ENCODE assay signal across 21 cellular contexts in genomic region chr17:50659220-50659619, GRCh38. TPM values are rescaled to one million over a fixed set of nuclear protein-coding genes. Genes with fewer than 3 reads are reported as not detected.
DNase-seq lines count a peak whose midpoint lies in the region; ATAC-seq, FAIRE-seq and TF ChIP-seq lines count a peak whose summit lies in the region.
"Had no signal": no experiment of that assay in that cellular context is flagged by ENCODE, and none has a peak within 500 bp of the region (broad histone marks: within the 10 kb centered on the region; RNA-seq: fewer than 3 reads in every experiment).

No MANE protein-coding gene starts in this region.

- no peak overlapping the region for H3K23ac ChIP-seq in H9 (ENCODE audit: insufficient read length, low read depth, low read length)

- no peaks in the 10 kb centered on the region; a peak in 1 of 7 replicates for H3K36me3 Mint-ChIP-seq in H9 (ENCODE audit: insufficient read depth in 1 of 3, low read depth in 3 of 3)
- H3K36me3 Mint-ChIP-seq: natural killer cell treated with Interleukin-12 subunit alpha and Interleukin-12 subunit beta and Interleukin-15 and Interleukin-18, amount 100 ng/mL, for 72 hours had no signal

- no peaks in the 10 kb centered on the region for H4K20me1 ChIP-seq in H9 (ENCODE audit: control insufficient read depth, insufficient read depth, insufficient read length)
- no peaks in the 10 kb centered on the region for H4K20me1 ChIP-seq in HepG2 (ENCODE audit: insufficient read depth, low read length)

- H4K5ac ChIP-seq in H9 (ENCODE audit: insufficient read length, low read depth, low read length), result no peak overlapping the region

- H3K4me2 ChIP-seq in H9 (ENCODE audit: insufficient read depth, insufficient read length, low read length) (no peak overlapping the region), HepG2 (ENCODE audit: low read depth, low read length) (no peak overlapping the region)
- H3K4me2 ChIP-seq: KMS-11 had no signal

- 0 out of 2 replicates have a peak, but pooled peaks have one; percentile 27 for TF ChIP-seq RAD21 in HepG2 (CRISPR knock-in tag; IDR thresholded peaks at IDR 0.05)

- H3K27me3 Mint-ChIP-seq in H9 (ENCODE audit: low read depth), result peaks cover 10% of the 10 kb centered on the region
- H3K27me3 Mint-ChIP-seq: activated naive CD8-positive, alpha-beta T cell treated with anti-CD3 and anti-CD28 coated beads, Interleukin-2, amount 50 U/mL, for 24 hours had no signal

- H3K9me3 ChIP-seq in H9 (ENCODE audit: control insufficient read depth, low read depth, low read length), result no peaks in the 10 kb centered on the region
- H3K9me3 ChIP-seq in Panc1 (ENCODE audit: control insufficient read depth, insufficient read depth, low read depth, low read length), result no peaks in the 10 kb centered on the region
- H3K9me3 ChIP-seq in HepG2 (ENCODE audit: low read length), result no peaks in the 10 kb centered on the region
- H3K9me3 ChIP-seq in transverse colon, result no peaks in the 10 kb centered on the region
- H3K9me3 ChIP-seq in gastrocnemius medialis, result no peaks in the 10 kb centered on the region
- no peaks in the 10 kb centered on the region for H3K9me3 ChIP-seq in right atrium auricular region
- no peaks in the 10 kb centered on the region for H3K9me3 ChIP-seq in esophagus muscularis mucosa

- TF ChIP-seq CTCF in H9 (conservative IDR thresholded peaks at IDR 0.05) (peak; percentile 50), Panc1 (IDR thresholded peaks at IDR 0.05) (no peak), HepG2 (CRISPR knock-in tag; IDR thresholded peaks at IDR 0.05) (no peak; the same call in 1 of the 2 replicates), transverse colon (IDR thresholded peaks at IDR 0.05) (no peak), gastrocnemius medialis (IDR thresholded peaks at IDR 0.05 in 4 of 5, conservative IDR thresholded peaks at IDR 0.05 in 1 of 5) (no peak), right atrium auricular region (IDR thresholded peaks at IDR 0.05) (no peak), esophagus muscularis mucosa (IDR thresholded peaks at IDR 0.05) (no peak)

- no peaks in the 10 kb centered on the region for H3K27me3 ChIP-seq in H9 (ENCODE audit: insufficient read depth, low read length)
- no peaks in the 10 kb centered on the region for H3K27me3 ChIP-seq in Panc1 (ENCODE audit: control insufficient read depth, insufficient read depth, low read length)
- H3K27me3 ChIP-seq in HepG2 (ENCODE audit: control insufficient read depth in 1 of 2, insufficient read depth in 2 of 2, low read length in 2 of 2), result no peaks in the 10 kb centered on the region
- no peaks in the 10 kb centered on the region for H3K27me3 ChIP-seq in transverse colon
- H3K27me3 ChIP-seq in gastrocnemius medialis, result no peaks in the 10 kb centered on the region
- H3K27me3 ChIP-seq in right atrium auricular region, result no peaks in the 10 kb centered on the region
- no peaks in the 10 kb centered on the region for H3K27me3 ChIP-seq in esophagus muscularis mucosa

- no peaks in the 10 kb centered on the region for H3K9me3 Mint-ChIP-seq in H9
- H3K9me3 Mint-ChIP-seq: activated CD4-positive, alpha-beta T cell treated with anti-CD3 and anti-CD28 coated beads, Interleukin-2, amount 10 ng/mL, durations not matched to agents 24 days and 14 days; activated naive CD8-positive, alpha-beta T cell treated with anti-CD3 and anti-CD28 coated beads, Interleukin-2, amount 50 U/mL, for 24 hours; natural killer cell treated with Interleukin-12 subunit alpha and Interleukin-12 subunit beta and Interleukin-15 and Interleukin-18, amount 100 ng/mL, for 72 hours had no signal

- no peak overlapping the region for H2BK20ac ChIP-seq in H9 (ENCODE audit: low read depth, low read length, poor library complexity, severe bottlenecking)

- in situ Hi-C loops in Panc1 (cut with HindIII; ENCODE audit: low pct_unique_long_range_greater_than_20kb, low sequenced_read_pairs), result no loop called here
- in situ Hi-C loops in HepG2 (cut with HindIII; ENCODE audit: extremely low pct_ligation_motif_present, low pct_unique_long_range_greater_than_20kb), result no loop called here
- in situ Hi-C loops in transverse colon (cut with MboI; ENCODE audit: low pct_ligation_motif_present in 1 of 4, low pct_unique_long_range_greater_than_20kb in 1 of 4, low sequenced_read_pairs in 3 of 4), result no loop called here
- in situ Hi-C loops in gastrocnemius medialis (cut with MboI; ENCODE audit: low sequenced_read_pairs in 4 of 4), result no loop called here

- no peak overlapping the region for H4K8ac ChIP-seq in H9 (replicated peaks; ENCODE audit: insufficient read length, low read depth, low read length)

- peaks cover 6% of the 10 kb centered on the region; the same call in 1 of the 2 replicates for H3K4me1 ChIP-seq in H9 (ENCODE audit: insufficient read depth, low read length)
- peaks cover 59% of the 10 kb centered on the region for H3K4me1 ChIP-seq in Panc1 (ENCODE audit: control insufficient read depth, insufficient read depth, low read length)
- peaks cover 71% of the 10 kb centered on the region for H3K4me1 ChIP-seq in HepG2 (ENCODE audit: insufficient read depth, low read length)
- H3K4me1 ChIP-seq in transverse colon, result peaks cover 31 to 62% (median 50%) of the 10 kb centered on the region in 4 donors
- peaks cover 21 to 26% of the 10 kb centered on the region in 2 donors for H3K4me1 ChIP-seq in gastrocnemius medialis
- H3K4me1 ChIP-seq in right atrium auricular region, result peaks cover 0 to 41% of the 10 kb centered on the region in 2 donors
- peaks cover 35 to 44% (median 40%) of the 10 kb centered on the region in 4 donors for H3K4me1 ChIP-seq in esophagus muscularis mucosa

- no peak overlapping the region for H2BK5ac ChIP-seq in H9 (ENCODE audit: insufficient read length, low read length)

- H2AFZ ChIP-seq in H9 (ENCODE audit: low read length) (no peak overlapping the region), HepG2 (ENCODE audit: low read length) (no peak overlapping the region)

- DNase-seq in H9, result peak; percentile 79
- DNase-seq in Panc1 (ENCODE audit: low read depth, low spot score), result no peak
- DNase-seq in HepG2 (ENCODE audit: low spot score), result no peak
- DNase-seq in transverse colon, result no peak
- DNase-seq in gastrocnemius medialis, result no peak
- no peak for DNase-seq in right atrium auricular region (ENCODE audit: low spot score)
- no peak for DNase-seq in esophagus muscularis mucosa (ENCODE audit: extremely low spot score)
- DNase-seq: activated CD4-positive, alpha-beta T cell treated with anti-CD3 and anti-CD28 coated beads, Interleukin-2, amount 10 ng/mL, durations not matched to agents 24 days and 14 days; activated gamma-delta T cell; activated naive CD8-positive, alpha-beta T cell treated with anti-CD3 and anti-CD28 coated beads, Interleukin-2, amount 50 U/mL, for 24 hours; activated T-cell treated with anti-CD3 and anti-CD28 coated beads, Interleukin-2, amount 50 U/mL, for 1 hour; Calu3; GOT3; NCI-H1436; NCI-H2081 treated with DMSO at 0.1 percent for 48 hours; NCI-H226; stimulated activated CD4-positive, alpha-beta T cell treated with anti-CD3 and anti-CD28 coated beads, Interleukin-2, amount 100 ng/mL, for 24 hours; T-helper 9 cell had no signal

- H3T11ph ChIP-seq in H9 (ENCODE audit: low read length), result no peak overlapping the region

- no peak overlapping the region for H2AK5ac ChIP-seq in H9 (ENCODE audit: insufficient read length, low read length)

- H2BK15ac ChIP-seq in H9 (ENCODE audit: low read depth, low read length), result no peak overlapping the region

- intact Hi-C loops in Panc1 (cut with micrococcal nuclease; ENCODE audit: unreplicated experiment) (no loop called here), HepG2 (cut with micrococcal nuclease; ENCODE audit: unreplicated experiment) (no loop called here), transverse colon (cut with DNase I; ENCODE audit: low total_unique reads) (no loop called here), gastrocnemius medialis (cut with DNase I; ENCODE audit: low total_unique reads) (no loop called here), esophagus muscularis mucosa (cut with DNase I) (no loop called here)

- CTCF ChIA-PET in Panc1 (lab: Charles Lee) (interaction anchor here (0.9 kb wide), 1 partner anchor 21 kb away, joined by 4 read pairs; no protein-coding TSS in a partner anchor), HepG2 (lab: Yijun Ruan, JAX; ENCODE audit: low intra/inter-chr PET ratio, low total read pairs) (no interaction called here)

- no peak for ATAC-seq in Panc1
- no peak for ATAC-seq in HepG2
- ATAC-seq in gastrocnemius medialis, result no peak
- ATAC-seq: activated naive CD8-positive, alpha-beta T cell treated with anti-CD3 and anti-CD28 coated beads, Interleukin-2, amount 50 U/mL, for 24 hours; natural killer cell treated with Interleukin-12 subunit alpha and Interleukin-12 subunit beta and Interleukin-15 and Interleukin-18, amount 100 ng/mL, for 72 hours had no signal

- no peak overlapping the region for H3K4me3 Mint-ChIP-seq in H9
- H3K4me3 Mint-ChIP-seq: activated CD4-positive, alpha-beta T cell treated with anti-CD3 and anti-CD28 coated beads, Interleukin-2, amount 10 ng/mL, durations not matched to agents 24 days and 14 days; activated naive CD8-positive, alpha-beta T cell treated with anti-CD3 and anti-CD28 coated beads, Interleukin-2, amount 50 U/mL, for 24 hours; natural killer cell treated with Interleukin-12 subunit alpha and Interleukin-12 subunit beta and Interleukin-15 and Interleukin-18, amount 100 ng/mL, for 72 hours had no signal

- H3K4me3 ChIP-seq in Panc1 (ENCODE audit: low read depth in 2 of 2, low read length in 2 of 2), result no peak overlapping the region
- no peak overlapping the region for H3K4me3 ChIP-seq in HepG2 (replicated peaks in 1 of 3; ENCODE audit: insufficient read depth in 1 of 3, low read depth in 2 of 3, low read length in 3 of 3)
- no peak overlapping the region for H3K4me3 ChIP-seq in transverse colon
- H3K4me3 ChIP-seq in gastrocnemius medialis, result no peak overlapping the region
- H3K4me3 ChIP-seq in right atrium auricular region, result no peak overlapping the region
- no peak overlapping the region for H3K4me3 ChIP-seq in esophagus muscularis mucosa

- H3K27ac Mint-ChIP-seq in H9, result no peak overlapping the region
- H3K27ac Mint-ChIP-seq: activated CD4-positive, alpha-beta T cell treated with anti-CD3 and anti-CD28 coated beads, Interleukin-2, amount 10 ng/mL, durations not matched to agents 24 days and 14 days; activated naive CD8-positive, alpha-beta T cell treated with anti-CD3 and anti-CD28 coated beads, Interleukin-2, amount 50 U/mL, for 24 hours; natural killer cell treated with Interleukin-12 subunit alpha and Interleukin-12 subunit beta and Interleukin-15 and Interleukin-18, amount 100 ng/mL, for 72 hours had no signal

- no peak overlapping the region; the same call in 1 of the 2 replicates for H3K14ac ChIP-seq in H9 (ENCODE audit: insufficient read depth, low read length)

- POLR2A ChIA-PET in Panc1 (lab: Charles Lee) (no interaction called here), HepG2 (lab: Yijun Ruan, JAX) (interaction anchor here (3.8 to 4.6 kb wide), 5 partner anchors 12 to 34 kb away, joined by 22 to 140 read pairs (median 87); partner anchors contain the start of gene ABCC3)

- H3K36me3 ChIP-seq in Panc1 (ENCODE audit: control insufficient read depth, insufficient read depth, low read length) (no peaks in the 10 kb centered on the region), HepG2 (replicated peaks in 1 of 2; ENCODE audit: control insufficient read depth in 1 of 2, insufficient read depth in 2 of 2, low read length in 2 of 2) (no peaks in the 10 kb centered on the region), transverse colon (no peaks in the 10 kb centered on the region), gastrocnemius medialis (no peaks in the 10 kb centered on the region), right atrium auricular region (no peaks in the 10 kb centered on the region), esophagus muscularis mucosa (no peaks in the 10 kb centered on the region)

- no peak overlapping the region for H4K91ac ChIP-seq in H9 (ENCODE audit: insufficient read length, low read depth, low read length)

- H3K4me1 Mint-ChIP-seq in H9, result peaks cover 25 to 27% of the 10 kb centered on the region in 2 experiments

- H3K4ac ChIP-seq in H9 (ENCODE audit: low read depth, low read length), result no peak overlapping the region

- no peak for FAIRE-seq in HepG2 (lab: Jason Lieb, UNC)

- H3K9ac ChIP-seq in H9 (ENCODE audit: extremely low read depth, insufficient read length, low read length), result no peak overlapping the region
- no peak overlapping the region for H3K9ac ChIP-seq in HepG2 (ENCODE audit: insufficient read depth, low read depth, low read length)
- H3K9ac ChIP-seq: KMS-11 had no signal

- no peak overlapping the region for H2BK12ac ChIP-seq in H9 (ENCODE audit: insufficient read length, low read depth, low read length)

- no TSS peak for BruUV-seq in Panc1 (replicated peaks; lab: Mats Ljungman, UMichigan)
- no TSS peak for BruUV-seq in HepG2 (replicated peaks; lab: Mats Ljungman, UMichigan)

- no peak overlapping the region for H3K56ac ChIP-seq in H9 (ENCODE audit: insufficient read length, low read depth, low read length)

- H3K79me1 ChIP-seq in H9 (ENCODE audit: insufficient read depth, low read depth, low read length, poor library complexity, severe bottlenecking), result no peaks in the 10 kb centered on the region

- H3K79me2 ChIP-seq in H9 (ENCODE audit: insufficient read depth, low read length), result no peaks in the 10 kb centered on the region
- no peaks in the 10 kb centered on the region for H3K79me2 ChIP-seq in HepG2 (ENCODE audit: insufficient read depth, low read length)

- WGBS in H9 (ENCODE audit: extremely low coverage, insufficient read length, low lambda C conversion rate), result no CpG with 5 or more reads among the region's 8 CpGs
- 90% methylated on average over 5 of the region's 8 CpGs for WGBS in HepG2 (ENCODE audit: low lambda C conversion rate)
- 80% methylated on average over 8 of the region's 8 CpGs; no CpG with 5 or more reads in 1 of the 2 donors for WGBS in transverse colon (ENCODE audit: low coverage in 1 of 2), 2 donors
- 92% methylated on average over 7 of the region's 8 CpGs for WGBS in esophagus muscularis mucosa

- no peaks in the 10 kb centered on the region for H3K23me2 ChIP-seq in H9 (ENCODE audit: insufficient read length, low read depth, low read length, poor library complexity, severe bottlenecking)

- no peak overlapping the region for H3K18ac ChIP-seq in H9 (ENCODE audit: insufficient read length, low read depth, low read length)

- no peak overlapping the region for H2BK120ac ChIP-seq in H9 (ENCODE audit: low read depth, low read length, poor library complexity, severe bottlenecking)

- no peak for TF ChIP-seq EP300 in HepG2 (IDR thresholded peaks at IDR 0.05; ENCODE audit: low read depth in 2 of 2, low read length in 2 of 2)
- no peak for TF ChIP-seq EP300 in HepG2 (CRISPR knock-in tag; IDR thresholded peaks at IDR 0.05; ENCODE audit: borderline replicate concordance)
- no peak for TF ChIP-seq EP300 in transverse colon (IDR thresholded peaks at IDR 0.05; ENCODE audit: low read depth)
- no peak for TF ChIP-seq EP300 in esophagus muscularis mucosa (IDR thresholded peaks at IDR 0.05)

- no peak for TF ChIP-seq POLR2A in HepG2 (IDR thresholded peaks at IDR 0.05; ENCODE audit: insufficient read depth in 1 of 2, low read depth in 2 of 2, low read length in 2 of 2)
- TF ChIP-seq POLR2A in transverse colon (IDR thresholded peaks at IDR 0.05), result no peak
- no peak for TF ChIP-seq POLR2A in gastrocnemius medialis (IDR thresholded peaks at IDR 0.05)
- TF ChIP-seq POLR2A in esophagus muscularis mucosa (IDR thresholded peaks at IDR 0.05; ENCODE audit: low read depth), result no peak

- H3K27ac ChIP-seq in H9 (ENCODE audit: insufficient read length, low read depth, low read length) (no peak overlapping the region), Panc1 (ENCODE audit: low read length) (peak overlapping the region; percentile 85), HepG2 (ENCODE audit: extremely low read length, insufficient read depth, low read length) (no peak overlapping the region), transverse colon (peak overlapping the region; percentile 75 to 81 (median 80)), gastrocnemius medialis (no peak overlapping the region), right atrium auricular region (peak overlapping the region in 1 of 2 donors; percentile 82), esophagus muscularis mucosa (replicated peaks in 1 of 4) (no peak overlapping the region)
- H3K27ac ChIP-seq: KMS-11 had no signal

RNA-seq across cellular contexts. Expression of gene ABCC3, which starts 24.5 kb away (rescaled TPM):
- total RNA-seq in H9 (2021) (0.31 and 0.59 TPM in 2 replicates), Panc1 (2021; ENCODE audit: unreplicated experiment) (128 TPM), HepG2 (2016; rRNA removed; fragmentation: Illumina TruSeq; extraction: Trizol) (18.0 and 25.2 TPM in 2 replicates), transverse colon (100 to 1,000 TPM; 297 to 655 (median 533) TPM), gastrocnemius medialis (1 to 10 TPM in 1 of 4 donors, under 1 TPM in 3; 0.51 to 1.3 (median 0.76) TPM), right atrium auricular region (1 to 10 TPM; 1.4 to 4.5 TPM), esophagus muscularis mucosa (1 to 10 TPM in 3 of 4 donors, under 1 TPM in 1; 0.50 to 2.9 (median 1.9) TPM)
- polyA plus RNA-seq in Panc1 (2012; ENCODE audit: insufficient read length), result 188 TPM
- 13.3 and 13.8 TPM in 2 replicates for total RNA-seq in HepG2 (2016; cell fraction: cytosol; rRNA removed; fragmentation: Illumina TruSeq; extraction: Trizol; ENCODE audit: low read depth)
- total RNA-seq in HepG2 (2016; cell fraction: insoluble cytoplasmic fraction; rRNA removed; fragmentation: Illumina TruSeq; extraction: Trizol), result 14.4 and 28.1 TPM in 2 replicates
- 23.1 and 25.2 TPM in 2 replicates for total RNA-seq in HepG2 (2016; cell fraction: membrane; rRNA removed; fragmentation: Illumina TruSeq; extraction: Trizol)
- 38.6 and 38.7 TPM in 2 replicates for total RNA-seq in HepG2 (2016; cell fraction: nucleus; rRNA removed; fragmentation: Illumina TruSeq; extraction: Trizol)
- 50.5 and 50.7 TPM in 2 replicates for polyA plus RNA-seq in HepG2 (2011; rRNA removed)
- polyA plus RNA-seq in HepG2 (2011; cell fraction: cytosol; rRNA removed), result 19.0 and 24.0 TPM in 2 replicates
- 331 and 391 TPM in 2 replicates for polyA plus RNA-seq in HepG2 (2011; cell fraction: nucleus; rRNA removed)
- 15.7 and 38.4 TPM in 2 replicates for polyA plus RNA-seq in HepG2 (2012)
- polyA plus RNA-seq in HepG2 (2016; cell fraction: cytosol; fragmentation: Illumina TruSeq; extraction: Trizol; ENCODE audit: low read depth), result 15.1 and 15.9 TPM in 2 replicates
- polyA plus RNA-seq in HepG2 (2016; cell fraction: insoluble cytoplasmic fraction; fragmentation: Illumina TruSeq; extraction: Trizol; ENCODE audit: low read depth), result 17.3 and 21.5 TPM in 2 replicates
- 23.7 and 24.5 TPM in 2 replicates for polyA plus RNA-seq in HepG2 (2016; cell fraction: membrane; fragmentation: Illumina TruSeq; extraction: Trizol; ENCODE audit: low read depth)
- 84.3 and 87.4 TPM in 2 replicates for polyA plus RNA-seq in HepG2 (2016; cell fraction: nucleus; fragmentation: Illumina TruSeq; extraction: Trizol; ENCODE audit: insufficient read depth, low read depth)
- 73.4 and 78.1 TPM in 2 replicates for polyA minus RNA-seq in HepG2 (2011; rRNA and poly(A)+ RNA removed; ENCODE audit: low replicate concordance)
- polyA minus RNA-seq in HepG2 (2011; cell fraction: cytosol; rRNA and poly(A)+ RNA removed), result 10.9 and 17.8 TPM in 2 replicates
- 61.9 and 63.1 TPM in 2 replicates for polyA minus RNA-seq in HepG2 (2011; cell fraction: nucleus; rRNA and poly(A)+ RNA removed)
- total RNA-seq: activated CD4-positive, alpha-beta T cell treated with anti-CD3 and anti-CD28 coated beads, Interleukin-2, amount 10 ng/mL, durations not matched to agents 24 days and 14 days; activated CD8-positive, alpha-beta memory T cell treated with anti-CD3 and anti-CD28 coated beads for 36 hours; natural killer cell treated with Interleukin-12 subunit alpha and Interleukin-12 subunit beta and Interleukin-15 and Interleukin-18, amount 100 ng/mL, for 72 hours had no signal

RNA-seq across cellular contexts. Expression of gene ANKRD40, which starts 48.5 kb away (rescaled TPM):
- 54.3 and 56.1 TPM in 2 replicates for total RNA-seq in H9 (2021)
- 57.2 TPM for total RNA-seq in Panc1 (2021; ENCODE audit: unreplicated experiment)
- 28.2 TPM for polyA plus RNA-seq in Panc1 (2012; ENCODE audit: insufficient read length)
- total RNA-seq in HepG2 (2016; rRNA removed; fragmentation: Illumina TruSeq; extraction: Trizol), result 46.4 and 52.4 TPM in 2 replicates
- total RNA-seq in HepG2 (2016; cell fraction: cytosol; rRNA removed; fragmentation: Illumina TruSeq; extraction: Trizol; ENCODE audit: low read depth), result 14.8 and 17.0 TPM in 2 replicates
- 43.9 and 45.1 TPM in 2 replicates for total RNA-seq in HepG2 (2016; cell fraction: insoluble cytoplasmic fraction; rRNA removed; fragmentation: Illumina TruSeq; extraction: Trizol)
- 53.6 and 57.7 TPM in 2 replicates for total RNA-seq in HepG2 (2016; cell fraction: membrane; rRNA removed; fragmentation: Illumina TruSeq; extraction: Trizol)
- 27.7 and 32.1 TPM in 2 replicates for total RNA-seq in HepG2 (2016; cell fraction: nucleus; rRNA removed; fragmentation: Illumina TruSeq; extraction: Trizol)
- polyA plus RNA-seq in HepG2 (2011; rRNA removed), result 30.2 and 35.0 TPM in 2 replicates
- polyA plus RNA-seq in HepG2 (2011; cell fraction: cytosol; rRNA removed), result 20.9 and 27.5 TPM in 2 replicates
- 14.0 and 17.7 TPM in 2 replicates for polyA plus RNA-seq in HepG2 (2011; cell fraction: nucleus; rRNA removed)
- polyA plus RNA-seq in HepG2 (2012), result 25.7 and 26.1 TPM in 2 replicates
- 12.7 TPM in 2 replicates for polyA plus RNA-seq in HepG2 (2016; cell fraction: cytosol; fragmentation: Illumina TruSeq; extraction: Trizol; ENCODE audit: low read depth)
- 37.2 and 46.0 TPM in 2 replicates for polyA plus RNA-seq in HepG2 (2016; cell fraction: insoluble cytoplasmic fraction; fragmentation: Illumina TruSeq; extraction: Trizol; ENCODE audit: low read depth)
- 34.9 and 37.7 TPM in 2 replicates for polyA plus RNA-seq in HepG2 (2016; cell fraction: membrane; fragmentation: Illumina TruSeq; extraction: Trizol; ENCODE audit: low read depth)
- 52.0 and 58.7 TPM in 2 replicates for polyA plus RNA-seq in HepG2 (2016; cell fraction: nucleus; fragmentation: Illumina TruSeq; extraction: Trizol; ENCODE audit: insufficient read depth, low read depth)
- polyA minus RNA-seq in HepG2 (2011; rRNA and poly(A)+ RNA removed; ENCODE audit: low replicate concordance), result 22.7 and 24.6 TPM in 2 replicates
- 31.7 and 31.9 TPM in 2 replicates for polyA minus RNA-seq in HepG2 (2011; cell fraction: cytosol; rRNA and poly(A)+ RNA removed)
- 21.2 and 23.9 TPM in 2 replicates for polyA minus RNA-seq in HepG2 (2011; cell fraction: nucleus; rRNA and poly(A)+ RNA removed)
- 10 to 100 TPM; 18.7 to 30.8 (median 24.2) TPM for total RNA-seq in transverse colon
- 100 to 1,000 TPM in 3 of 4 donors, 10 to 100 TPM in 1; 97.3 to 135 (median 112) TPM for total RNA-seq in gastrocnemius medialis
- total RNA-seq in right atrium auricular region, result 10 to 100 TPM; 30.5 to 33.8 TPM
- total RNA-seq in esophagus muscularis mucosa, result 10 to 100 TPM; 73.1 to 96.2 (median 87.4) TPM

Comparison
In these comparisons a context has a peak if more than half of its experiments do, and no peak if none do; other contexts are left out.
1. H3K27ac ChIP-seq: peak in Panc1 (single experiment) and transverse colon (4 of 4); none in H9 (single experiment), HepG2 (single experiment), gastrocnemius medialis (0 of 4) and esophagus muscularis mucosa (0 of 4).